Comparison of ENCODE assay signal across 7 cellular contexts in the genomic region with DNA sequence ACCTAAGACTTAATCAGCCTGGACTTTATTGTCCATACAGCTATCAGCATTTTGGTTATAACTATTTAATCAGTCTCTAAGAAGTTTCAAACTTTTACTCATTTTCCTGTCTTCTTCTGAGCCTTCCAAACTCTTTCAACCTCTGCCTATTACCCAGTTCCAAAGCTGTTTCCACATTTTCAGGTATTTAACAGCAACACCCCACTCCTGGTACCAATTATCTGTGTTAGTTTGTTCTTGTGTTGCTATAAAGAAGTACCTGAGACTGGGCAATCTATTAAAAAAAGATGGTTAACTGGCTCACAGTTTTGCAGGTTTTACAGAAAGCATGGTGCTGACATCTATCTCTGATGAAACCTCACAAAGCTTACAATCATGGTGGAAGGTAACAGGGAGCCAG.
"Had no signal": no experiment of that assay in that cellular context is flagged by ENCODE, and none has a peak within 500 bp of the region (broad histone marks: within the 10 kb centered on the region; RNA-seq: fewer than 3 reads in every experiment).

No MANE protein-coding gene starts in this region.

- H3K4me1 Mint-ChIP-seq: IgD-negative memory B cell had no signal

- H3K27ac Mint-ChIP-seq: GM23338, H9, HFFc6, IgD-negative memory B cell had no signal

- H3K27me3 Mint-ChIP-seq: IgD-negative memory B cell had no signal

- H3K4me3 Mint-ChIP-seq: GM23338, H9, HFFc6 had no signal

- DNase-seq: H9, HCEC 1CT, HFFc6, KG1 had no signal

- ATAC-seq: GM23338 had no signal

- H3K27ac ChIP-seq: HL-60 had no signal

- H3K4me3 ChIP-seq: GM23338 had no signal
